Comparison of ENCODE assay signal across 3 cellular contexts in the genomic region with DNA sequence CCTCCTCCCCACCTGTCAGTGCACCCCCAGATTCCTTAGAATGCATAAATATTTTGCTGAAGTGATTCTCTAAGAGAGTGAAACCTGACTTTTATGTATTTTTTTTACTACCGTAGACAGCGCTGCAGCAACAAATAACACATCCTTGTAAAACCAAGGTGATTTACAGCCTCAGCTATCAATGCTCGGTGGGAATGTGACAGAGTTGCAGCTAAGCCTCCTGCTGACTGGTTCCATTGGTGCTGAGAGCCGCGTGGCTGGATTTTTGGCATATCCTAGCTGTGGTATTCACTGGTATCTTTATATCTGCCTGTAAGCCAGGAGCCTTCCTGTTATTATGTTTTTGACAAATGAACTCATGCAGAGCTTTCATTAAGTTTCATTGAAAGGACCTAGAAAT.
TF ChIP-seq lines count a peak whose summit lies in the region.

No MANE protein-coding gene starts in this region.

TF ChIP-seq in GM23338, 12 proteins besides CTCF, POLR2A, EP300 and RAD21:
- no peak for TF ChIP-seq ETS1 (IDR thresholded peaks at IDR 0.05)
- TF ChIP-seq JUNB (IDR thresholded peaks at IDR 0.05; ENCODE audit: unreplicated experiment) = no peak
- TF ChIP-seq EZH2phosphoT487 (IDR thresholded peaks at IDR 0.05; ENCODE audit: unreplicated experiment) = no peak
- TF ChIP-seq ZNF331 (CRISPR knock-in tag; IDR thresholded peaks at IDR 0.05; ENCODE audit: low read depth) = no peak
- TF ChIP-seq, protein P1, sequence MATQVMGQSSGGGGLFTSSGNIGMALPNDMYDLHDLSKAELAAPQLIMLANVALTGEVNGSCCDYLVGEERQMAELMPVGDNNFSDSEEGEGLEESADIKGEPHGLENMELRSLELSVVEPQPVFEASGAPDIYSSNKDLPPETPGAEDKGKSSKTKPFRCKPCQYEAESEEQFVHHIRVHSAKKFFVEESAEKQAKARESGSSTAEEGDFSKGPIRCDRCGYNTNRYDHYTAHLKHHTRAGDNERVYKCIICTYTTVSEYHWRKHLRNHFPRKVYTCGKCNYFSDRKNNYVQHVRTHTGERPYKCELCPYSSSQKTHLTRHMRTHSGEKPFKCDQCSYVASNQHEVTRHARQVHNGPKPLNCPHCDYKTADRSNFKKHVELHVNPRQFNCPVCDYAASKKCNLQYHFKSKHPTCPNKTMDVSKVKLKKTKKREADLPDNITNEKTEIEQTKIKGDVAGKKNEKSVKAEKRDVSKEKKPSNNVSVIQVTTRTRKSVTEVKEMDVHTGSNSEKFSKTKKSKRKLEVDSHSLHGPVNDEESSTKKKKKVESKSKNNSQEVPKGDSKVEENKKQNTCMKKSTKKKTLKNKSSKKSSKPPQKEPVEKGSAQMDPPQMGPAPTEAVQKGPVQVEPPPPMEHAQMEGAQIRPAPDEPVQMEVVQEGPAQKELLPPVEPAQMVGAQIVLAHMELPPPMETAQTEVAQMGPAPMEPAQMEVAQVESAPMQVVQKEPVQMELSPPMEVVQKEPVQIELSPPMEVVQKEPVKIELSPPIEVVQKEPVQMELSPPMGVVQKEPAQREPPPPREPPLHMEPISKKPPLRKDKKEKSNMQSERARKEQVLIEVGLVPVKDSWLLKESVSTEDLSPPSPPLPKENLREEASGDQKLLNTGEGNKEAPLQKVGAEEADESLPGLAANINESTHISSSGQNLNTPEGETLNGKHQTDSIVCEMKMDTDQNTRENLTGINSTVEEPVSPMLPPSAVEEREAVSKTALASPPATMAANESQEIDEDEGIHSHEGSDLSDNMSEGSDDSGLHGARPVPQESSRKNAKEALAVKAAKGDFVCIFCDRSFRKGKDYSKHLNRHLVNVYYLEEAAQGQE (IDR thresholded peaks at IDR 0.05; ENCODE audit: unreplicated experiment) = no peak
- no peak for TF ChIP-seq CREB1 (CRISPR knock-in tag; IDR thresholded peaks at IDR 0.05; ENCODE audit: low read depth)

TF ChIP-seq in SK-N-SH, 30 proteins besides CTCF, POLR2A, EP300 and RAD21:
- TF ChIP-seq RCOR1 (IDR thresholded peaks at IDR 0.05; ENCODE audit: low read length) (peak; percentile 70), TEAD4 (IDR thresholded peaks at IDR 0.05; ENCODE audit: borderline replicate concordance, insufficient read depth) (no peak), GATA2 (CRISPR knock-in tag; IDR thresholded peaks at IDR 0.05) (peak; percentile 70), MXI1 (IDR thresholded peaks at IDR 0.05; ENCODE audit: low read depth, low read length) (peak; percentile 77; the same call in 1 of the 2 replicates)

TF ChIP-seq in endothelial cell of umbilical vein, 7 proteins besides CTCF, POLR2A, EP300 and RAD21:
- TF ChIP-seq JUN (IDR thresholded peaks at IDR 0.05; ENCODE audit: borderline replicate concordance, insufficient read depth, insufficient read length, low read depth) (no peak), FOS (IDR thresholded peaks at IDR 0.05; ENCODE audit: borderline replicate concordance, insufficient read depth, low read length) (no peak), GATA2 (IDR thresholded peaks at IDR 0.05; ENCODE audit: insufficient read depth, insufficient read length, low read depth, low read length) (no peak), EZH2 (IDR thresholded peaks at IDR 0.05; ENCODE audit: borderline replicate concordance, low read depth, low read length, severe bottlenecking) (no peak), MYC (IDR thresholded peaks at IDR 0.05; ENCODE audit: low read depth, low read length) (no peak), POLR2AphosphoS5 (IDR thresholded peaks at IDR 0.05; ENCODE audit: insufficient read depth, low read depth, low read length) (no peak)
- TF ChIP-seq, protein P2, sequence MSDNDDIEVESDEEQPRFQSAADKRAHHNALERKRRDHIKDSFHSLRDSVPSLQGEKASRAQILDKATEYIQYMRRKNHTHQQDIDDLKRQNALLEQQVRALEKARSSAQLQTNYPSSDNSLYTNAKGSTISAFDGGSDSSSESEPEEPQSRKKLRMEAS (IDR thresholded peaks at IDR 0.05; ENCODE audit: insufficient read depth, insufficient read length) = no peak
